Comparison of ENCODE assay signal across 9 cellular contexts in genomic region chr6:27829453-27830211, GRCh38.
A peak's percentile ranks its signal among the peaks of the same experiment; 100 is the strongest.
DNase-seq lines count a peak whose midpoint lies in the region; ATAC-seq and TF ChIP-seq lines count a peak whose summit lies in the region.
"Had no signal": no experiment of that assay in that cellular context is flagged by ENCODE, and none has a peak within 500 bp of the region (broad histone marks: within the 10 kb centered on the region; RNA-seq: fewer than 3 reads in every experiment).

No MANE protein-coding gene starts in this region.

- DNase-seq in GM12864 (ENCODE audit: low read depth) (no peak), Panc1 (ENCODE audit: low read depth, low spot score) (no peak), NCI-H2029 (lab: John Stamatoyannopoulos, UW) (no peak)
- DNase-seq: right cardiac atrium had no signal

- ATAC-seq in Panc1 (no peak), HG02610 (IDR thresholded peaks at IDR 0.05; ENCODE audit: unreplicated experiment) (no peak), esophagus mucosa (no peak), HG02623 (IDR thresholded peaks at IDR 0.05; ENCODE audit: unreplicated experiment) (no peak)

- H3K9me3 ChIP-seq in Panc1 (ENCODE audit: control insufficient read depth, insufficient read depth, low read depth, low read length) (no peaks in the 10 kb centered on the region), ectodermal cell (ENCODE audit: control insufficient read depth, low read length) (no peaks in the 10 kb centered on the region), neuron (ENCODE audit: low read length) (peaks cover 4% of the 10 kb centered on the region)

- POLR2A ChIA-PET in Panc1 (lab: Charles Lee) = no interaction called here

- H2AFZ ChIP-seq in neuron (ENCODE audit: low read depth, low read length) = no peak overlapping the region

- no peaks in the 10 kb centered on the region for H3K36me3 ChIP-seq in Panc1 (ENCODE audit: control insufficient read depth, insufficient read depth, low read length)
- H3K36me3 ChIP-seq in ectodermal cell (ENCODE audit: control insufficient read depth, insufficient read depth, low read length) = peaks cover 6% of the 10 kb centered on the region
- H3K36me3 ChIP-seq in neuron (ENCODE audit: insufficient read depth, low read length) = peaks cover 6% of the 10 kb centered on the region

- H3K27ac ChIP-seq in Panc1 (ENCODE audit: low read length) = peak overlapping the region; percentile 61; the same call in 1 of the 2 replicates
- H3K27ac ChIP-seq in ectodermal cell (ENCODE audit: insufficient read depth, low read depth, low read length, poor library complexity, severe bottlenecking) = no peak overlapping the region

- H3K4me1 ChIP-seq in Panc1 (ENCODE audit: control insufficient read depth, insufficient read depth, low read length) (no peaks in the 10 kb centered on the region; the same call in 1 of the 2 replicates), ectodermal cell (ENCODE audit: control insufficient read depth, insufficient read depth, low read length) (no peaks in the 10 kb centered on the region), neuron (ENCODE audit: insufficient read depth, low read length) (peaks cover 3% of the 10 kb centered on the region)

- TF ChIP-seq CTCF in GM12864 (IDR thresholded peaks at IDR 0.05; ENCODE audit: low read depth, low read length, missing control alignments) (no peak), Panc1 (IDR thresholded peaks at IDR 0.05) (no peak)

- H3K27me3 ChIP-seq in Panc1 (ENCODE audit: control insufficient read depth, insufficient read depth, low read length) (no peaks in the 10 kb centered on the region), ectodermal cell (ENCODE audit: control insufficient read depth, insufficient read depth, low read length, poor library complexity, severe bottlenecking) (no peaks in the 10 kb centered on the region), neuron (ENCODE audit: insufficient read depth, low read length) (no peaks in the 10 kb centered on the region)

- 88% methylated on average over 9 of the region's 9 CpGs for WGBS in ectodermal cell, 2 experiments

- intact Hi-C loops in Panc1 (cut with micrococcal nuclease; ENCODE audit: unreplicated experiment) = no loop called here

- H3K4me3 ChIP-seq in GM12864 (ENCODE audit: low read depth, low read length) = peak overlapping the region; percentile 70; the same call in 1 of the 2 replicates
- peak overlapping the region in 1 of 2 experiments; percentile 35; a peak in 1 of 4 replicates for H3K4me3 ChIP-seq in Panc1 (ENCODE audit: low read depth in 2 of 2, low read length in 2 of 2)
- H3K4me3 ChIP-seq in ectodermal cell (ENCODE audit: insufficient read depth, low read depth, low read length) = peak overlapping the region; percentile 88
- peak overlapping the region; percentile 55 for H3K4me3 ChIP-seq in neuron (ENCODE audit: low read length)

- CTCF ChIA-PET in Panc1 (lab: Charles Lee) = no interaction called here

- in situ Hi-C loops in Panc1 (cut with HindIII; ENCODE audit: low pct_unique_long_range_greater_than_20kb, low sequenced_read_pairs) = no loop called here

- BruUV-seq in Panc1 (replicated peaks; lab: Mats Ljungman, UMichigan) = no TSS peak
